ENCODE assay signal across 1 cellular context in the genomic region with DNA sequence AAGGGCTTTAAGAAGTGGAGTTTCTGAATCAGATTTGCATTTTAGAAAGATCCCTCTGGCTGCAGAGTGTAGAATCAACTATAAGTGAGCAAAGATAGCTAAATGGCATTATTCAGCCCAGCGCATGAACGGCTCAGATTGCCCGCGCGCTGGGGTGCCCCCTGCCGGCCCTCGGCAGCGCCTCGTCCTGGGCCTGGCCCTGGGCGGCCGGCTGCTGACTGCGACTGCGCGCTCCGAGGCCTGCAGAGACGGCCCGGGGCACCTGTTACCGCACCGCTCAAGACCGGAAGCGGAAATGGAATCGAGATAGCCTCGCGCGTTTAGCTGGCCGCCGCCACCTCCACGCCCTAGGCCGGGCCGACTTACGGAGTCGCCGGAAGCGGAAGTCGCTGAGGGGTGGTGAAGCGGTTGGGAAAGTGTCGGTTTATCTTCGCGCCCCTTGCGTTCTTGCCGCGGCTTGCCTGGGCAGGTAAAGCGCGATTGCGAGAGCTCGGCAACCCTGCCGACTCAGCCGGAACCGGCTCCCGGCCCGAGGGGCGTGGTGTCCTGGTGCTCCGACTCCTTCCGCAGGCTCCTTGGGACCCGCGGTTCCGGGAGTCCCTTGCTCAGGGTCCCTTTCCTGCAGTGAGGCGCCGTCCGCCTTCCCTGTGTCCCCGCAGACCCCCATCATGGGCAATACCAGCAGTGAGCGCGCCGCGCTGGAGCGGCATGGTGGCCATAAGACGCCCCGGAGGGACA.
TF ChIP-seq lines count a peak whose summit lies in the region.

A gene with protein sequence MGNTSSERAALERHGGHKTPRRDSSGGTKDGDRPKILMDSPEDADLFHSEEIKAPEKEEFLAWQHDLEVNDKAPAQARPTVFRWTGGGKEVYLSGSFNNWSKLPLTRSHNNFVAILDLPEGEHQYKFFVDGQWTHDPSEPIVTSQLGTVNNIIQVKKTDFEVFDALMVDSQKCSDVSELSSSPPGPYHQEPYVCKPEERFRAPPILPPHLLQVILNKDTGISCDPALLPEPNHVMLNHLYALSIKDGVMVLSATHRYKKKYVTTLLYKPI (plus strand): TSS at position 557 of the 738 bp plus-strand sequence. CDS start 112 bp downstream, at position 669.

TF ChIP-seq in neural cell, 6 proteins besides CTCF, POLR2A, EP300 and RAD21 (continued from another document):
- TF ChIP-seq, protein P1, sequence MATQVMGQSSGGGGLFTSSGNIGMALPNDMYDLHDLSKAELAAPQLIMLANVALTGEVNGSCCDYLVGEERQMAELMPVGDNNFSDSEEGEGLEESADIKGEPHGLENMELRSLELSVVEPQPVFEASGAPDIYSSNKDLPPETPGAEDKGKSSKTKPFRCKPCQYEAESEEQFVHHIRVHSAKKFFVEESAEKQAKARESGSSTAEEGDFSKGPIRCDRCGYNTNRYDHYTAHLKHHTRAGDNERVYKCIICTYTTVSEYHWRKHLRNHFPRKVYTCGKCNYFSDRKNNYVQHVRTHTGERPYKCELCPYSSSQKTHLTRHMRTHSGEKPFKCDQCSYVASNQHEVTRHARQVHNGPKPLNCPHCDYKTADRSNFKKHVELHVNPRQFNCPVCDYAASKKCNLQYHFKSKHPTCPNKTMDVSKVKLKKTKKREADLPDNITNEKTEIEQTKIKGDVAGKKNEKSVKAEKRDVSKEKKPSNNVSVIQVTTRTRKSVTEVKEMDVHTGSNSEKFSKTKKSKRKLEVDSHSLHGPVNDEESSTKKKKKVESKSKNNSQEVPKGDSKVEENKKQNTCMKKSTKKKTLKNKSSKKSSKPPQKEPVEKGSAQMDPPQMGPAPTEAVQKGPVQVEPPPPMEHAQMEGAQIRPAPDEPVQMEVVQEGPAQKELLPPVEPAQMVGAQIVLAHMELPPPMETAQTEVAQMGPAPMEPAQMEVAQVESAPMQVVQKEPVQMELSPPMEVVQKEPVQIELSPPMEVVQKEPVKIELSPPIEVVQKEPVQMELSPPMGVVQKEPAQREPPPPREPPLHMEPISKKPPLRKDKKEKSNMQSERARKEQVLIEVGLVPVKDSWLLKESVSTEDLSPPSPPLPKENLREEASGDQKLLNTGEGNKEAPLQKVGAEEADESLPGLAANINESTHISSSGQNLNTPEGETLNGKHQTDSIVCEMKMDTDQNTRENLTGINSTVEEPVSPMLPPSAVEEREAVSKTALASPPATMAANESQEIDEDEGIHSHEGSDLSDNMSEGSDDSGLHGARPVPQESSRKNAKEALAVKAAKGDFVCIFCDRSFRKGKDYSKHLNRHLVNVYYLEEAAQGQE (IDR thresholded peaks at IDR 0.05; ENCODE audit: borderline replicate concordance) = no peak
- peak; percentile 86 for TF ChIP-seq SMC3 (conservative IDR thresholded peaks at IDR 0.05; ENCODE audit: poor library complexity)
- TF ChIP-seq MXI1 (conservative IDR thresholded peaks at IDR 0.05; ENCODE audit: poor library complexity, severe bottlenecking) = peak; percentile 93
- TF ChIP-seq EZH2 (IDR thresholded peaks at IDR 0.05; ENCODE audit: borderline replicate concordance, insufficient read depth, low read length, poor library complexity, severe bottlenecking) = no peak
